ENCODE assay signal across 11 cellular contexts in genomic region chr3:151230644-151231043, GRCh38. TPM values are rescaled to one million over a fixed set of nuclear protein-coding genes. Genes with fewer than 3 reads are reported as not detected.
A peak's percentile ranks its signal among the peaks of the same experiment; 100 is the strongest.
DNase-seq lines count a peak whose midpoint lies in the region; ATAC-seq lines count a peak whose summit lies in the region.
"Had no signal": no experiment of that assay in that cellular context is flagged by ENCODE, and none has a peak within 500 bp of the region (broad histone marks: within the 10 kb centered on the region; RNA-seq: fewer than 3 reads in every experiment).

No MANE protein-coding gene starts in this region.

- peaks cover 40% of the 10 kb centered on the region for H3K4me1 Mint-ChIP-seq in activated naive CD4-positive, alpha-beta T cell treated with anti-CD3 and anti-CD28 coated beads, Interleukin-2, amount 50 U/mL, for 24 hours
- peaks cover 40 to 47% (median 46%) of the 10 kb centered on the region in 3 donors for H3K4me1 Mint-ChIP-seq in T-cell
- peaks cover 35 to 56% of the 10 kb centered on the region in 2 donors for H3K4me1 Mint-ChIP-seq in stimulated activated naive B cell treated with anti-CD40 and anti-IgM and Interleukin-4, amounts not matched to agents 10 μg/mL and 1 μg/mL and 100 μg/mL, for 72 hours

- no peak for DNase-seq in activated naive CD4-positive, alpha-beta T cell (lab: John Stamatoyannopoulos, UW)
- DNase-seq in T-cell: no peak
- no peak for DNase-seq in stimulated activated naive B cell treated with anti-CD40 and anti-IgM and Interleukin-4, amounts not matched to agents 10 μg/mL and 1 μg/mL and 100 μg/mL, for 72 hours
- DNase-seq in middle frontal gyrus (ENCODE audit: extremely low spot score, low spot score): no peak
- DNase-seq in glomerular visceral epithelial cell (ENCODE audit: extremely low spot score): no peak
- no peak for DNase-seq in NCI-H510A (lab: John Stamatoyannopoulos, UW)
- DNase-seq: HCEC 1CT had no signal

- POLR2A ChIA-PET in T-cell (lab: Charles Lee): interaction anchor here in 1 of 2 donors (0.6 to 0.8 kb wide), 3 partner anchors 18 to 68 kb away, joined by 3 to 4 read pairs (median 3); no protein-coding TSS in a partner anchor

- H3K27ac Mint-ChIP-seq in activated naive CD4-positive, alpha-beta T cell treated with anti-CD3 and anti-CD28 coated beads, Interleukin-2, amount 50 U/mL, for 24 hours: peak overlapping the region; percentile 85
- H3K27ac Mint-ChIP-seq in T-cell: peak overlapping the region; percentile 45 to 59
- H3K27ac Mint-ChIP-seq in stimulated activated naive B cell treated with anti-CD40 and anti-IgM and Interleukin-4, amounts not matched to agents 10 μg/mL and 1 μg/mL and 100 μg/mL, for 72 hours: peak overlapping the region; percentile 97
- H3K27ac Mint-ChIP-seq: progenitor cell of endocrine pancreas had no signal

- CTCF ChIA-PET in T-cell (lab: Charles Lee): interaction anchor here (0.7 to 1.0 kb wide), 9 partner anchors 10 to 238 kb away, joined by 3 to 10 read pairs (median 4); partner anchors contain the start of gene P2RY14 (in 1 of the 2)

- H3K4me3 Mint-ChIP-seq in activated naive CD4-positive, alpha-beta T cell treated with anti-CD3 and anti-CD28 coated beads, Interleukin-2, amount 50 U/mL, for 24 hours: peak overlapping the region; percentile 34
- peak overlapping the region; percentile 3 to 52 (median 18) for H3K4me3 Mint-ChIP-seq in T-cell
- H3K4me3 Mint-ChIP-seq in stimulated activated naive B cell treated with anti-CD40 and anti-IgM and Interleukin-4, amounts not matched to agents 10 μg/mL and 1 μg/mL and 100 μg/mL, for 72 hours: peak overlapping the region; percentile 82 to 85

- peaks cover 2% of the 10 kb centered on the region for H3K36me3 Mint-ChIP-seq in activated naive CD4-positive, alpha-beta T cell treated with anti-CD3 and anti-CD28 coated beads, Interleukin-2, amount 50 U/mL, for 24 hours
- no peaks in the 10 kb centered on the region for H3K36me3 Mint-ChIP-seq in T-cell
- peaks cover 0 to 6% of the 10 kb centered on the region in 2 donors for H3K36me3 Mint-ChIP-seq in stimulated activated naive B cell treated with anti-CD40 and anti-IgM and Interleukin-4, amounts not matched to agents 10 μg/mL and 1 μg/mL and 100 μg/mL, for 72 hours

- no peaks in the 10 kb centered on the region for H3K9me3 Mint-ChIP-seq in activated naive CD4-positive, alpha-beta T cell treated with anti-CD3 and anti-CD28 coated beads, Interleukin-2, amount 50 U/mL, for 24 hours
- H3K9me3 Mint-ChIP-seq in T-cell: no peaks in the 10 kb centered on the region
- peaks cover 0 to 1% of the 10 kb centered on the region in 2 donors for H3K9me3 Mint-ChIP-seq in stimulated activated naive B cell treated with anti-CD40 and anti-IgM and Interleukin-4, amounts not matched to agents 10 μg/mL and 1 μg/mL and 100 μg/mL, for 72 hours

- ATAC-seq in HG02870 (IDR thresholded peaks at IDR 0.05; ENCODE audit: unreplicated experiment) (peak; percentile 38), T-cell (replicated peaks in 1 of 4) (peak in 1 of 4 experiments; percentile 55)
- ATAC-seq in stimulated activated naive B cell treated with anti-CD40 and anti-IgM and Interleukin-4, amounts not matched to agents 10 μg/mL and 1 μg/mL and 100 μg/mL, for 72 hours (replicated peaks): peak; percentile 69 to 71

- H3K27me3 Mint-ChIP-seq in activated naive CD4-positive, alpha-beta T cell treated with anti-CD3 and anti-CD28 coated beads, Interleukin-2, amount 50 U/mL, for 24 hours: no peaks in the 10 kb centered on the region
- peaks cover 0 to 1% of the 10 kb centered on the region in 2 donors for H3K27me3 Mint-ChIP-seq in T-cell
- no peaks in the 10 kb centered on the region for H3K27me3 Mint-ChIP-seq in stimulated activated naive B cell treated with anti-CD40 and anti-IgM and Interleukin-4, amounts not matched to agents 10 μg/mL and 1 μg/mL and 100 μg/mL, for 72 hours
- H3K27me3 Mint-ChIP-seq: progenitor cell of endocrine pancreas had no signal

RNA-seq across cellular contexts. Expression of gene GPR171, which starts 27.6 kb away (rescaled TPM):
- total RNA-seq in T-cell: 10 to 100 TPM; 23.2 to 67.2 (median 51.9) TPM
- total RNA-seq: NCI-H460, progenitor cell of endocrine pancreas had no signal

RNA-seq across cellular contexts. Expression of gene P2RY14, which starts 47.7 kb away (rescaled TPM):
- total RNA-seq in T-cell: under 1 TPM; 0.30 to 0.73 (median 0.58) TPM
- total RNA-seq: NCI-H460, progenitor cell of endocrine pancreas had no signal

Comparison
In these comparisons a context has a peak if more than half of its experiments do, and no peak if none do; other contexts are left out.
1. H3K4me3 Mint-ChIP-seq: peak in every context shown above with its lines; median percentile 84 in stimulated activated naive B cell treated with anti-CD40 and anti-IgM and Interleukin-4, amounts not matched to agents 10 μg/mL and 1 μg/mL and 100 μg/mL, for 72 hours; 34 in activated naive CD4-positive, alpha-beta T cell treated with anti-CD3 and anti-CD28 coated beads, Interleukin-2, amount 50 U/mL, for 24 hours; 18 in T-cell.